7 cellular contexts compared by ENCODE assay signal in genomic region chr17:17694229-17695081, GRCh38. TPM values are rescaled to one million over a fixed set of nuclear protein-coding genes. Genes with fewer than 3 reads are reported as not detected.
A peak's percentile ranks its signal among the peaks of the same experiment; 100 is the strongest.
DNase-seq lines count a peak whose midpoint lies in the region; ATAC-seq and TF ChIP-seq lines count a peak whose summit lies in the region.

No MANE protein-coding gene starts in this region.

- no peaks in the 10 kb centered on the region for H3K36me3 Mint-ChIP-seq in activated CD8-positive, alpha-beta T cell treated with anti-CD3 and anti-CD28 coated beads for 36 hours (ENCODE audit: low read depth)

- no peaks in the 10 kb centered on the region for H3K9me3 Mint-ChIP-seq in activated CD8-positive, alpha-beta T cell treated with anti-CD3 and anti-CD28 coated beads for 36 hours

- intact Hi-C loops in activated CD8-positive, alpha-beta T cell treated with anti-CD3 and anti-CD28 coated beads for 36 hours (cut with micrococcal nuclease), result loop anchor here (10.0 kb wide), 1 partner anchor 340 kb away; the partner anchor contains the start of genes ATPAF2 and GID4

- peaks cover 79% of the 10 kb centered on the region for H3K4me1 Mint-ChIP-seq in activated CD8-positive, alpha-beta T cell treated with anti-CD3 and anti-CD28 coated beads for 36 hours (ENCODE audit: low read depth)

- CTCF ChIA-PET in activated CD8-positive, alpha-beta T cell treated with anti-CD3 and anti-CD28 coated beads for 36 hours (lab: Charles Lee), result interaction anchor here (1.2 to 4.7 kb wide), 2 partner anchors 12 to 14 kb away, joined by 3 to 22 read pairs; no protein-coding TSS in a partner anchor

- TF ChIP-seq CTCF in activated CD8-positive, alpha-beta T cell treated with anti-CD3 and anti-CD28 coated beads for 36 hours (IDR thresholded peaks at IDR 0.05), result no peak

- H3K27me3 Mint-ChIP-seq in activated CD8-positive, alpha-beta T cell treated with anti-CD3 and anti-CD28 coated beads for 36 hours, result no peaks in the 10 kb centered on the region

- DNase-seq in NCI-H526 treated with DMSO at 0.1 percent for 48 hours (lab: John Stamatoyannopoulos, UW), result peak; percentile 15
- peak; percentile 78 for DNase-seq in activated CD8-positive, alpha-beta T cell treated with anti-CD3 and anti-CD28 coated beads for 36 hours
- DNase-seq in effector CD4-positive, alpha-beta T cell, result peak; percentile 63
- DNase-seq in medulla oblongata (ENCODE audit: extremely low spot score), result peak; percentile 85
- DNase-seq in stimulated activated CD4-positive, alpha-beta T cell treated with anti-CD3 and anti-CD28 coated beads, TNF-alpha, amount 100 ng/mL, for 48 hours (ENCODE audit: low read depth in 3 of 3), result peak in 2 of 3 donors; percentile 33 to 58

- POLR2A ChIA-PET in activated CD8-positive, alpha-beta T cell treated with anti-CD3 and anti-CD28 coated beads for 36 hours (lab: Charles Lee), result interaction anchor here (0.6 to 6.8 kb wide), 11 partner anchors 11 to 160 kb away, joined by 3 to 52 read pairs (median 3); partner anchors contain the start of gene RAI1

- ATAC-seq in GM18511 (IDR thresholded peaks at IDR 0.05; ENCODE audit: unreplicated experiment) (peak; percentile 56), HG02885 (IDR thresholded peaks at IDR 0.05; ENCODE audit: poor library complexity, unreplicated experiment) (peak; percentile 68)
- ATAC-seq in activated CD8-positive, alpha-beta T cell treated with anti-CD3 and anti-CD28 coated beads for 36 hours, result peak; percentile 72

- peak overlapping the region; percentile 92 for H3K27ac Mint-ChIP-seq in activated CD8-positive, alpha-beta T cell treated with anti-CD3 and anti-CD28 coated beads for 36 hours

- H3K4me3 Mint-ChIP-seq in activated CD8-positive, alpha-beta T cell treated with anti-CD3 and anti-CD28 coated beads for 36 hours, result peak overlapping the region; percentile 83

RNA-seq across cellular contexts. Expression of gene RAI1, which starts 13.2 kb away (rescaled TPM):
- total RNA-seq in activated CD8-positive, alpha-beta T cell treated with anti-CD3 and anti-CD28 coated beads for 36 hours, result 10 to 100 TPM; 18.1 to 20.3 TPM

Comparison
In these comparisons a context has a peak if more than half of its experiments do, and no peak if none do; other contexts are left out.
1. Peak in every context shown above with its lines: DNase-seq and ATAC-seq.
2. DNase-seq: peak in every context shown above with its lines; median percentile 85 in medulla oblongata; 78 in activated CD8-positive, alpha-beta T cell treated with anti-CD3 and anti-CD28 coated beads for 36 hours; 63 in effector CD4-positive, alpha-beta T cell; 46 in stimulated activated CD4-positive, alpha-beta T cell treated with anti-CD3 and anti-CD28 coated beads, TNF-alpha, amount 100 ng/mL, for 48 hours; 15 in NCI-H526 treated with DMSO at 0.1 percent for 48 hours.